9 cellular contexts compared by ENCODE assay signal in genomic region chr21:29233611-29234540, GRCh38.
A peak's percentile ranks its signal among the peaks of the same experiment; 100 is the strongest.
DNase-seq lines count a peak whose midpoint lies in the region; ATAC-seq, FAIRE-seq and TF ChIP-seq lines count a peak whose summit lies in the region.
"Had no signal": no experiment of that assay in that cellular context is flagged by ENCODE, and none has a peak within 500 bp of the region (broad histone marks: within the 10 kb centered on the region; RNA-seq: fewer than 3 reads in every experiment).

No MANE protein-coding gene starts in this region.

- DNase-seq in GM12891 (ENCODE audit: insufficient read length, low spot score) (peak; percentile 19), mammary epithelial cell (peak; percentile 39), ACHN (no peak), NCI-H128 (lab: John Stamatoyannopoulos, UW; ENCODE audit: unreplicated experiment) (no peak), progenitor cell of endocrine pancreas (ENCODE audit: low spot score, unreplicated experiment) (no peak)
- DNase-seq in activated CD4-positive, alpha-beta T cell treated with anti-CD3 and anti-CD28 coated beads for 1 hour = no peak

- H3K9me3 ChIP-seq in mammary epithelial cell (replicated peaks; ENCODE audit: insufficient read depth, low read length) = no peaks in the 10 kb centered on the region

- no peak overlapping the region for H3K27ac ChIP-seq in mammary epithelial cell (ENCODE audit: insufficient read depth, low read depth, low read length)
- H3K27ac ChIP-seq: parathyroid adenoma had no signal

- peak; percentile 52 for ATAC-seq in GM19463 (IDR thresholded peaks at IDR 0.05; ENCODE audit: unreplicated experiment)
- peak; percentile 63 for ATAC-seq in HG03280 (IDR thresholded peaks at IDR 0.05; ENCODE audit: unreplicated experiment)

- no peaks in the 10 kb centered on the region for H3K27me3 ChIP-seq in mammary epithelial cell (ENCODE audit: insufficient read depth, low read length)

- no peak overlapping the region for H3K27ac Mint-ChIP-seq in progenitor cell of endocrine pancreas

- H3K4me2 ChIP-seq in mammary epithelial cell (ENCODE audit: insufficient read depth, low read depth, low read length) = no peak overlapping the region

- H2AFZ ChIP-seq in mammary epithelial cell (ENCODE audit: low read depth, low read length) = no peak overlapping the region
- H2AFZ ChIP-seq: parathyroid adenoma had no signal

- H3K79me2 ChIP-seq in mammary epithelial cell (ENCODE audit: insufficient read depth, low read length) = no peaks in the 10 kb centered on the region
- H3K79me2 ChIP-seq: parathyroid adenoma had no signal

- H3K4me1 ChIP-seq in mammary epithelial cell (ENCODE audit: insufficient read depth, low read length) = peaks cover 29% of the 10 kb centered on the region
- H3K4me1 ChIP-seq: parathyroid adenoma had no signal

- H3K4me3 ChIP-seq in mammary epithelial cell (replicated peaks in 1 of 3; ENCODE audit: insufficient read depth in 1 of 3, low read depth in 2 of 3, low read length in 3 of 3) = no peak overlapping the region

- FAIRE-seq in GM12891 (lab: Jason Lieb, UNC) = no peak

- H3K27me3 Mint-ChIP-seq in progenitor cell of endocrine pancreas = no peaks in the 10 kb centered on the region

- H3K4me3 Mint-ChIP-seq in progenitor cell of endocrine pancreas (ENCODE audit: low read depth) = no peak overlapping the region

- intact Hi-C loops in mammary epithelial cell (cut with micrococcal nuclease) = no loop called here

- H3K9ac ChIP-seq in mammary epithelial cell (ENCODE audit: insufficient read depth, low read length) = no peak overlapping the region
- H3K9ac ChIP-seq: parathyroid adenoma had no signal

- no TSS peak for BruUV-seq in mammary epithelial cell (replicated peaks; lab: Mats Ljungman, UMichigan)

- in situ Hi-C loops in mammary epithelial cell (cut with MboI; ENCODE audit: low sequenced_read_pairs in 2 of 2) = no loop called here
- in situ Hi-C loops in ACHN (cut with HindIII; ENCODE audit: low pct_ligation_motif_present, low pct_unique_long_range_greater_than_20kb, low sequenced_read_pairs) = no loop called here

- TF ChIP-seq POLR2A in GM12891 (IDR thresholded peaks at IDR 0.05; ENCODE audit: low read depth, low read length) = no peak

- no peaks in the 10 kb centered on the region for H4K20me1 ChIP-seq in mammary epithelial cell (ENCODE audit: insufficient read depth, low read length)

- no peak for TF ChIP-seq CTCF in mammary epithelial cell (conservative IDR thresholded peaks at IDR 0.05 in 1 of 2, IDR thresholded peaks at IDR 0.05 in 1 of 2; ENCODE audit: extremely low read depth in 1 of 2, insufficient read depth in 1 of 2, low read depth in 1 of 2, low read length in 2 of 2)
- no peak for TF ChIP-seq CTCF in progenitor cell of endocrine pancreas (IDR thresholded peaks at IDR 0.05; ENCODE audit: unreplicated experiment)

- no peaks in the 10 kb centered on the region for H3K36me3 ChIP-seq in mammary epithelial cell (ENCODE audit: insufficient read depth, low read length)

- H3K9me3 Mint-ChIP-seq in progenitor cell of endocrine pancreas (ENCODE audit: low read depth) = peaks cover 5% of the 10 kb centered on the region

- WGBS in mammary epithelial cell (ENCODE audit: low coverage, missing lambda C conversion rate) = 95% methylated on average over 7 of the region's 11 CpGs

- CTCF ChIA-PET in mammary epithelial cell (lab: Charles Lee; ENCODE audit: low non-redundant PET) = no interaction called here

- dilution Hi-C loops in mammary epithelial cell (cut with HindIII; ENCODE audit: low sequenced_read_pairs) = no loop called here

- H3K36me3 Mint-ChIP-seq in progenitor cell of endocrine pancreas (ENCODE audit: insufficient read depth) = peaks cover 2% of the 10 kb centered on the region

- H3K4me1 Mint-ChIP-seq in progenitor cell of endocrine pancreas (ENCODE audit: low read depth) = peaks cover 14% of the 10 kb centered on the region

TF ChIP-seq in GM12891, 5 proteins besides CTCF, POLR2A, EP300 and RAD21:
- TF ChIP-seq TAF1 (IDR thresholded peaks at IDR 0.05; ENCODE audit: low read depth, low read length) = no peak
- peak; percentile 94 for TF ChIP-seq SPI1 (IDR thresholded peaks at IDR 0.05; ENCODE audit: low read depth, low read length)
- TF ChIP-seq POU2F2 (IDR thresholded peaks at IDR 0.05; ENCODE audit: low read depth, low read length) = no peak

Comparison
In these comparisons a context has a peak if more than half of its experiments do, and no peak if none do; other contexts are left out.
1. DNase-seq: peak in GM12891 (single experiment) and mammary epithelial cell (single experiment); none in ACHN (single experiment), NCI-H128 (single experiment), progenitor cell of endocrine pancreas (single experiment) and activated CD4-positive, alpha-beta T cell treated with anti-CD3 and anti-CD28 coated beads for 1 hour (single experiment).